6 cellular contexts compared by ENCODE assay signal in genomic region chr19:42951476-42951875, GRCh38. TPM values are rescaled to one million over a fixed set of nuclear protein-coding genes. Genes with fewer than 3 reads are reported as not detected.
"Had no signal": no experiment of that assay in that cellular context is flagged by ENCODE, and none has a peak within 500 bp of the region (broad histone marks: within the 10 kb centered on the region; RNA-seq: fewer than 3 reads in every experiment).

No MANE protein-coding gene starts in this region.

RNA-seq across cellular contexts. Expression of gene PSG7, which starts 14.5 kb away (rescaled TPM):
- total RNA-seq: LHCN-M2, PC-3, Peyer's patch, Right ventricle myocardium superior, SJSA1, T-cell had no signal

RNA-seq across cellular contexts. Expression of gene PSG6, which starts 33.8 kb away (rescaled TPM):
- total RNA-seq: LHCN-M2, PC-3, Peyer's patch, Right ventricle myocardium superior, SJSA1, T-cell had no signal
